ENCODE assay signal across 6 cellular contexts in the genomic region with DNA sequence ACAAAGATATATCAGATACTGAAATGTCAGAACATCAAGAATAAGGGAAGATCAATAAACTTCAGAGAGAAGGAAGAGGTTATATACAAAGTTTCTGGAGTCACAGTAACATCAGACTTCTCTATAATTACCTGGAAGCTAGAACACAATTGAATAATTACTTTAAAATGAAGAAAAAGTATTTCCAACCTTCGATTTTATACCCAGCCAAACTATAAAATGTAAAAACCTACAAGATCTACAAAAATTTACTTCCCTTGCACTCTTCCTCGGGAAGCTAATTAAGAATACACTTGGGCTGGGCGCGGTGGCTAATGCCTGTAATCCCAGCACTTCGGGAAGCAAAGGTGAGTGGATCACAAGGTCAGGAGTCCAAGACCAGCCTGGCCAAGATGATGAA.
"Had no signal": no experiment of that assay in that cellular context is flagged by ENCODE, and none has a peak within 500 bp of the region (broad histone marks: within the 10 kb centered on the region; RNA-seq: fewer than 3 reads in every experiment).

No MANE protein-coding gene starts in this region.

- FAIRE-seq: HTR-8/SVneo had no signal

- H3K9ac ChIP-seq: KMS-11 had no signal

- DNase-seq: IMR-90, KBM-7, KG1 had no signal

- H3K4me2 ChIP-seq: KMS-11 had no signal

- H3K27ac ChIP-seq: HL-60, KMS-11 had no signal
